In genomic region chr7:44629825-44630580, GRCh38 we compare ENCODE assay signal across 9 cellular contexts. TPM values are rescaled to one million over a fixed set of nuclear protein-coding genes. Genes with fewer than 3 reads are reported as not detected.
DNase-seq lines count a peak whose midpoint lies in the region; ATAC-seq and TF ChIP-seq lines count a peak whose summit lies in the region.
"Had no signal": no experiment of that assay in that cellular context is flagged by ENCODE, and none has a peak within 500 bp of the region (broad histone marks: within the 10 kb centered on the region; RNA-seq: fewer than 3 reads in every experiment).

No MANE protein-coding gene starts in this region.

- H3K27me3 ChIP-seq in DOHH2 (ENCODE audit: control insufficient read depth, low read length): no peaks in the 10 kb centered on the region
- H3K27me3 ChIP-seq in Peyer's patch: no peaks in the 10 kb centered on the region
- no peaks in the 10 kb centered on the region for H3K27me3 ChIP-seq in mucosa of rectum (ENCODE audit: control insufficient read depth in 2 of 2, insufficient read depth in 2 of 2, low read length in 2 of 2)
- H3K27me3 ChIP-seq in SJCRH30: no peaks in the 10 kb centered on the region

- ATAC-seq in GM21526 (IDR thresholded peaks at IDR 0.05; ENCODE audit: low FRiP score, unreplicated experiment) (peak; percentile 40), GM21360 (IDR thresholded peaks at IDR 0.05; ENCODE audit: unreplicated experiment) (no peak)

- TF ChIP-seq POLR2A in Peyer's patch (IDR thresholded peaks at IDR 0.05): no peak

- peaks cover 62% of the 10 kb centered on the region for H3K4me1 ChIP-seq in DOHH2 (ENCODE audit: control insufficient read depth, low read length)
- peaks cover 4 to 50% (median 26%) of the 10 kb centered on the region in 4 donors for H3K4me1 ChIP-seq in Peyer's patch
- H3K4me1 ChIP-seq in mucosa of rectum (ENCODE audit: control insufficient read depth in 2 of 2, insufficient read depth in 2 of 2, low read length in 2 of 2): peaks cover 31 to 36% of the 10 kb centered on the region in 2 donors
- peaks cover 44% of the 10 kb centered on the region for H3K4me1 ChIP-seq in SJCRH30

- H4K20me1 ChIP-seq in DOHH2 (ENCODE audit: control insufficient read depth, insufficient read depth, low read depth, low read length): peaks cover 6% of the 10 kb centered on the region; the same call in 1 of the 2 replicates

- no peaks in the 10 kb centered on the region for H3K9me3 ChIP-seq in DOHH2 (ENCODE audit: control insufficient read depth, insufficient read depth, low read length)
- no peaks in the 10 kb centered on the region for H3K9me3 ChIP-seq in Peyer's patch
- H3K9me3 ChIP-seq in mucosa of rectum (ENCODE audit: control insufficient read depth in 2 of 2, low read length in 2 of 2): no peaks in the 10 kb centered on the region
- no peaks in the 10 kb centered on the region for H3K9me3 ChIP-seq in SJCRH30 (replicated peaks)

- peaks cover 50% of the 10 kb centered on the region for H3K79me2 ChIP-seq in DOHH2 (ENCODE audit: control insufficient read depth, low read length)

- H3F3A ChIP-seq in DOHH2 (ENCODE audit: control insufficient read depth, insufficient read depth): peaks cover 15% of the 10 kb centered on the region

- H3K4me3 ChIP-seq in DOHH2 (ENCODE audit: low read length) (peak overlapping the region; percentile 12), Peyer's patch (no peak overlapping the region), mucosa of rectum (ENCODE audit: low read length in 2 of 2) (no peak overlapping the region), SJCRH30 (no peak overlapping the region)

- DNase-seq in Peyer's patch (peak in 2 of 3 donors; percentile 56 to 67), globus pallidus (ENCODE audit: low spot score) (no peak), SJCRH30 (no peak), hippocampal formation (lab: John Stamatoyannopoulos, UW) (no peak)
- DNase-seq: EL had no signal

- H3K9ac ChIP-seq in mucosa of rectum (ENCODE audit: low read depth in 1 of 2, low read length in 2 of 2): no peak overlapping the region

- no peaks in the 10 kb centered on the region for H3K9me2 ChIP-seq in DOHH2 (replicated peaks; ENCODE audit: control insufficient read depth, low read length)

- TF ChIP-seq CTCF in DOHH2 (IDR thresholded peaks at IDR 0.05; ENCODE audit: low read depth, low read length, poor library complexity, severe bottlenecking): no peak
- no peak for TF ChIP-seq CTCF in Peyer's patch (IDR thresholded peaks at IDR 0.05)

- peak overlapping the region; percentile 34 for H3K4me2 ChIP-seq in DOHH2 (ENCODE audit: low read length)

- H3K36me3 ChIP-seq in DOHH2 (ENCODE audit: control insufficient read depth, low read length): peaks cover 42% of the 10 kb centered on the region
- H3K36me3 ChIP-seq in Peyer's patch: peaks cover 0 to 20% (median 0%) of the 10 kb centered on the region in 3 donors
- H3K36me3 ChIP-seq in mucosa of rectum (ENCODE audit: control insufficient read depth in 2 of 2, insufficient read depth in 2 of 2, low read length in 2 of 2): peaks cover 28 to 31% of the 10 kb centered on the region in 2 donors
- H3K36me3 ChIP-seq in SJCRH30: peaks cover 19% of the 10 kb centered on the region

- peak overlapping the region; percentile 65 for H3K27ac ChIP-seq in DOHH2 (ENCODE audit: low read depth, low read length)
- H3K27ac ChIP-seq in Peyer's patch: peak overlapping the region; percentile 83 to 93 (median 90)
- H3K27ac ChIP-seq in mucosa of rectum (ENCODE audit: low read depth in 2 of 2, low read length in 2 of 2): peak overlapping the region; percentile 56 to 59
- H3K27ac ChIP-seq in SJCRH30: no peak overlapping the region

RNA-seq across cellular contexts. Expression of gene OGDH, which starts 23.6 kb away (rescaled TPM):
- 100 to 1,000 TPM in 3 of 4 donors, 10 to 100 TPM in 1; 88.3 to 246 (median 217) TPM for total RNA-seq in Peyer's patch
- 37.8 and 39.4 TPM in 2 replicates for total RNA-seq in SJCRH30 (2014; rRNA removed; shearing (Covaris generic))

RNA-seq across cellular contexts. Expression of gene TMED4, which starts 48.0 kb away (rescaled TPM):
- 100 to 1,000 TPM in 3 of 4 donors, 10 to 100 TPM in 1; 80.9 to 319 (median 262) TPM for total RNA-seq in Peyer's patch
- 101 and 114 TPM in 2 replicates for total RNA-seq in SJCRH30 (2014; rRNA removed; shearing (Covaris generic))

RNA-seq across cellular contexts. Expression of gene DDX56, which starts 56.3 kb away (rescaled TPM):
- total RNA-seq in Peyer's patch: 10 to 100 TPM; 67.8 to 96.4 (median 88.9) TPM
- 88.5 and 90.1 TPM in 2 replicates for total RNA-seq in SJCRH30 (2014; rRNA removed; shearing (Covaris generic))

Comparison
In these comparisons a context has a peak if more than half of its experiments do, and no peak if none do; other contexts are left out.
1. DNase-seq: peak in Peyer's patch (2 of 3); none in globus pallidus (single experiment), SJCRH30 (0 of 2) and hippocampal formation (0 of 2).